Comparison of ENCODE assay signal across 23 cellular contexts in genomic region chr12:28308891-28309290, GRCh38.
"Had no signal": no experiment of that assay in that cellular context is flagged by ENCODE, and none has a peak within 500 bp of the region (broad histone marks: within the 10 kb centered on the region; RNA-seq: fewer than 3 reads in every experiment).

No MANE protein-coding gene starts in this region.

- ATAC-seq: esophagus mucosa; left lobe of liver; mucosa of descending colon; psoas muscle; right cardiac atrium; stimulated activated naive B cell treated with anti-CD40 and anti-IgM and Interleukin-4, amounts not matched to agents 10 μg/mL and 1 μg/mL and 100 μg/mL, for 72 hours; upper lobe of right lung had no signal

- H3K36me3 ChIP-seq: neural progenitor cell, ovary, thoracic aorta, uterus had no signal

- H2AFZ ChIP-seq: neural progenitor cell had no signal

- H3K27me3 ChIP-seq: dorsolateral prefrontal cortex, neural progenitor cell, ovary, sigmoid colon, tibial nerve, upper lobe of right lung, uterus had no signal

- DNase-seq: cerebellar nuclear complex; dorsolateral prefrontal cortex; effector CD4-positive, alpha-beta T cell; foreskin melanocyte; kidney; mucosa of descending colon; naive B cell; nucleus accumbens; ovary; posterior cingulate gyrus; psoas muscle; right cardiac atrium; sigmoid colon; stimulated activated naive B cell treated with anti-CD40 and anti-IgM and Interleukin-4, amounts not matched to agents 10 μg/mL and 1 μg/mL and 100 μg/mL, for 72 hours; upper lobe of right lung; uterus had no signal

- H3K9me3 ChIP-seq: mucosa of descending colon, ovary, psoas muscle, sigmoid colon, thoracic aorta, tibial nerve, upper lobe of right lung, uterus had no signal

- H3K4me1 ChIP-seq: tibial nerve, upper lobe of right lung, uterus had no signal

- H3K4me2 ChIP-seq: neural progenitor cell had no signal

- H3K9ac ChIP-seq: neural progenitor cell had no signal

- H3K27ac ChIP-seq: dorsolateral prefrontal cortex, epithelial cell of prostate, neural progenitor cell, ovary, psoas muscle, sigmoid colon, thoracic aorta, tibial nerve, upper lobe of right lung, uterus had no signal

- H3K4me3 ChIP-seq: dorsolateral prefrontal cortex, lung, mucosa of descending colon, neural progenitor cell, ovary, psoas muscle, sigmoid colon, thoracic aorta, tibial nerve, upper lobe of right lung, uterus had no signal
